1 cellular context compared by ENCODE assay signal in the genomic region with DNA sequence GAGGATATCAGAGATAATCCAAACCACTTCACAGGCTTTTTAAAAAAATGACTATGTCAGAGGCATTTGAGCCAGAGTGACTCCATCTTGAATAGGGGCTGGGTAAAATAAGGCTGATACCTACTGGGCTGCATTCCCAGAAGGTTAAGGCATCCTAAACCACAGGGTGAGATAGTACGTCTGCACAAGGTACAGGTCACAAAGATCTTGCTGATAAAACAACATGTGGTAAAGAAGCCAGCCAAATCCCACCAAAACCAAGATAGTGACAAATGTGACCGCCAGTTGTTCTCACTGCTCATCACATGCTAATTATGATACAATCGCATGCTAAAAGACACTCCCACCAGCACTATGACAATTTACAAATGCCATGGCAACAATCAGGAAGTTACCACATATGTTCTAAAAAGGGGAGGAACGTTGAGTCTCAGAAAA.
TF ChIP-seq lines count a peak whose summit lies in the region.

No MANE protein-coding gene starts in this region.

TF ChIP-seq in SK-N-SH, 30 proteins besides CTCF, POLR2A, EP300 and RAD21 (continued from another document):
- TF ChIP-seq, protein P1, sequence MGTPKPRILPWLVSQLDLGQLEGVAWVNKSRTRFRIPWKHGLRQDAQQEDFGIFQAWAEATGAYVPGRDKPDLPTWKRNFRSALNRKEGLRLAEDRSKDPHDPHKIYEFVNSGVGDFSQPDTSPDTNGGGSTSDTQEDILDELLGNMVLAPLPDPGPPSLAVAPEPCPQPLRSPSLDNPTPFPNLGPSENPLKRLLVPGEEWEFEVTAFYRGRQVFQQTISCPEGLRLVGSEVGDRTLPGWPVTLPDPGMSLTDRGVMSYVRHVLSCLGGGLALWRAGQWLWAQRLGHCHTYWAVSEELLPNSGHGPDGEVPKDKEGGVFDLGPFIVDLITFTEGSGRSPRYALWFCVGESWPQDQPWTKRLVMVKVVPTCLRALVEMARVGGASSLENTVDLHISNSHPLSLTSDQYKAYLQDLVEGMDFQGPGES (IDR thresholded peaks at IDR 0.05; ENCODE audit: low read depth, low read length), result no peak
- no peak for TF ChIP-seq GABPA (IDR thresholded peaks at IDR 0.05; ENCODE audit: low read depth)
- no peak for TF ChIP-seq TAF1 (IDR thresholded peaks at IDR 0.05; ENCODE audit: borderline replicate concordance, low read depth, low read length)
- no peak for TF ChIP-seq MEF2A (IDR thresholded peaks at IDR 0.05; ENCODE audit: borderline replicate concordance, low read depth)
- TF ChIP-seq TEAD4 (IDR thresholded peaks at IDR 0.05; ENCODE audit: borderline replicate concordance, insufficient read depth), result no peak
- TF ChIP-seq, protein P2, sequence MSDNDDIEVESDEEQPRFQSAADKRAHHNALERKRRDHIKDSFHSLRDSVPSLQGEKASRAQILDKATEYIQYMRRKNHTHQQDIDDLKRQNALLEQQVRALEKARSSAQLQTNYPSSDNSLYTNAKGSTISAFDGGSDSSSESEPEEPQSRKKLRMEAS (IDR thresholded peaks at IDR 0.05; ENCODE audit: low read depth), result no peak
- TF ChIP-seq POLR2AphosphoS5 (IDR thresholded peaks at IDR 0.05; ENCODE audit: low read depth, low read length), result no peak
- TF ChIP-seq NRF1 (IDR thresholded peaks at IDR 0.05; ENCODE audit: low read depth, low read length), result no peak
- TF ChIP-seq ELF1 (IDR thresholded peaks at IDR 0.05), result no peak
- TF ChIP-seq, protein P3, sequence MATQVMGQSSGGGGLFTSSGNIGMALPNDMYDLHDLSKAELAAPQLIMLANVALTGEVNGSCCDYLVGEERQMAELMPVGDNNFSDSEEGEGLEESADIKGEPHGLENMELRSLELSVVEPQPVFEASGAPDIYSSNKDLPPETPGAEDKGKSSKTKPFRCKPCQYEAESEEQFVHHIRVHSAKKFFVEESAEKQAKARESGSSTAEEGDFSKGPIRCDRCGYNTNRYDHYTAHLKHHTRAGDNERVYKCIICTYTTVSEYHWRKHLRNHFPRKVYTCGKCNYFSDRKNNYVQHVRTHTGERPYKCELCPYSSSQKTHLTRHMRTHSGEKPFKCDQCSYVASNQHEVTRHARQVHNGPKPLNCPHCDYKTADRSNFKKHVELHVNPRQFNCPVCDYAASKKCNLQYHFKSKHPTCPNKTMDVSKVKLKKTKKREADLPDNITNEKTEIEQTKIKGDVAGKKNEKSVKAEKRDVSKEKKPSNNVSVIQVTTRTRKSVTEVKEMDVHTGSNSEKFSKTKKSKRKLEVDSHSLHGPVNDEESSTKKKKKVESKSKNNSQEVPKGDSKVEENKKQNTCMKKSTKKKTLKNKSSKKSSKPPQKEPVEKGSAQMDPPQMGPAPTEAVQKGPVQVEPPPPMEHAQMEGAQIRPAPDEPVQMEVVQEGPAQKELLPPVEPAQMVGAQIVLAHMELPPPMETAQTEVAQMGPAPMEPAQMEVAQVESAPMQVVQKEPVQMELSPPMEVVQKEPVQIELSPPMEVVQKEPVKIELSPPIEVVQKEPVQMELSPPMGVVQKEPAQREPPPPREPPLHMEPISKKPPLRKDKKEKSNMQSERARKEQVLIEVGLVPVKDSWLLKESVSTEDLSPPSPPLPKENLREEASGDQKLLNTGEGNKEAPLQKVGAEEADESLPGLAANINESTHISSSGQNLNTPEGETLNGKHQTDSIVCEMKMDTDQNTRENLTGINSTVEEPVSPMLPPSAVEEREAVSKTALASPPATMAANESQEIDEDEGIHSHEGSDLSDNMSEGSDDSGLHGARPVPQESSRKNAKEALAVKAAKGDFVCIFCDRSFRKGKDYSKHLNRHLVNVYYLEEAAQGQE (IDR thresholded peaks at IDR 0.05; ENCODE audit: low read depth, low read length), result no peak
- TF ChIP-seq GATA2 (CRISPR knock-in tag; IDR thresholded peaks at IDR 0.05), result no peak
- TF ChIP-seq, protein P4, sequence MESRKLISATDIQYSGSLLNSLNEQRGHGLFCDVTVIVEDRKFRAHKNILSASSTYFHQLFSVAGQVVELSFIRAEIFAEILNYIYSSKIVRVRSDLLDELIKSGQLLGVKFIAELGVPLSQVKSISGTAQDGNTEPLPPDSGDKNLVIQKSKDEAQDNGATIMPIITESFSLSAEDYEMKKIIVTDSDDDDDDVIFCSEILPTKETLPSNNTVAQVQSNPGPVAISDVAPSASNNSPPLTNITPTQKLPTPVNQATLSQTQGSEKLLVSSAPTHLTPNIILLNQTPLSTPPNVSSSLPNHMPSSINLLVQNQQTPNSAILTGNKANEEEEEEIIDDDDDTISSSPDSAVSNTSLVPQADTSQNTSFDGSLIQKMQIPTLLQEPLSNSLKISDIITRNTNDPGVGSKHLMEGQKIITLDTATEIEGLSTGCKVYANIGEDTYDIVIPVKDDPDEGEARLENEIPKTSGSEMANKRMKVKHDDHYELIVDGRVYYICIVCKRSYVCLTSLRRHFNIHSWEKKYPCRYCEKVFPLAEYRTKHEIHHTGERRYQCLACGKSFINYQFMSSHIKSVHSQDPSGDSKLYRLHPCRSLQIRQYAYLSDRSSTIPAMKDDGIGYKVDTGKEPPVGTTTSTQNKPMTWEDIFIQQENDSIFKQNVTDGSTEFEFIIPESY (IDR thresholded peaks at IDR 0.05; ENCODE audit: borderline replicate concordance, low read depth), result no peak
